In the genomic region with DNA sequence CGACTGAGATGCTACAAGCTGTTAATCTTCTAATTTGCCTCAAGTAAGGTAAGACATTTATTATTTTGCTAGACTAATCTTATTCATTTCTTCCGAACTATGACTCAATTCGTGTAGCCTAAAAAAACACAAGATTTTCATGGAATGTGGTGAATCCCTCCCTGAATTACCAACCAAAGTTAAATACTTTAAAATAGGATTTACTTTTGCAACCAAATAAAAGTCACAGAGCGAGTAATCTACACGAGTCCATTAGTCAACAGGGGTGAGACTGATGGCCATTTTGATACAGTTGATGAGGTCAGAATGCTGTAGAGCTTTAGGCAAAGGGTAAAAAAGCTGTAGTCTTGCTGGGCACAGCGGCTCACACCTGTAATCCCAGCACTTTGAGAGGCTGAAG, we compare ENCODE assay signal across 22 cellular contexts. TPM values are rescaled to one million over a fixed set of nuclear protein-coding genes. Genes with fewer than 3 reads are reported as not detected.
A peak's percentile ranks its signal among the peaks of the same experiment; 100 is the strongest.
DNase-seq lines count a peak whose midpoint lies in the region; ATAC-seq and TF ChIP-seq lines count a peak whose summit lies in the region.
"Had no signal": no experiment of that assay in that cellular context is flagged by ENCODE, and none has a peak within 500 bp of the region (broad histone marks: within the 10 kb centered on the region; RNA-seq: fewer than 3 reads in every experiment).

No MANE protein-coding gene starts in this region.

- H3K9me2 ChIP-seq in PC-3 (replicated peaks; ENCODE audit: low read length), result no peaks in the 10 kb centered on the region

- peaks cover 4% of the 10 kb centered on the region for H3K36me3 Mint-ChIP-seq in natural killer cell treated with Interleukin-12 subunit alpha and Interleukin-12 subunit beta and Interleukin-15 and Interleukin-18, amount 100 ng/mL, for 72 hours
- no peaks in the 10 kb centered on the region for H3K36me3 Mint-ChIP-seq in T-helper 2 cell treated with Interferon-gamma antibody and Interleukin-4, amounts not matched to agents 5 μg/mL and 100 μg/mL, for 36 hours (ENCODE audit: low read depth)
- H3K36me3 Mint-ChIP-seq in WTC11, result peaks cover 15% of the 10 kb centered on the region
- H3K36me3 Mint-ChIP-seq in CD4-positive, alpha-beta T cell (ENCODE audit: low read depth), result no peaks in the 10 kb centered on the region
- H3K36me3 Mint-ChIP-seq: CD4-positive, CD25-positive, alpha-beta regulatory T cell had no signal

- DNase-seq in HCEC 1CT, result peak; percentile 49
- peak; percentile 59 for DNase-seq in PC-3
- no peak for DNase-seq in natural killer cell treated with Interleukin-12 subunit alpha and Interleukin-12 subunit beta and Interleukin-15 and Interleukin-18, amount 100 ng/mL, for 72 hours (ENCODE audit: low spot score)
- DNase-seq in T-helper 2 cell treated with Interferon-gamma antibody and Interleukin-4, amounts not matched to agents 5 μg/mL and 100 μg/mL, for 36 hours (ENCODE audit: low spot score), result no peak
- no peak for DNase-seq in DMS53 treated with DMSO at 0.1 percent for 48 hours (lab: John Stamatoyannopoulos, UW; ENCODE audit: unreplicated experiment)
- no peak for DNase-seq in WTC11 (ENCODE audit: low spot score)
- no peak for DNase-seq in CD4-positive, alpha-beta T cell
- DNase-seq: CD4-positive, CD25-positive, alpha-beta regulatory T cell; COR-L47; DMS 273 treated with DMSO at 0.1 percent for 48 hours; Kasumi-1; NCI-H1092; NCI-H1436; NCI-H187 treated with DMSO at 0.1 percent for 48 hours; NCI-H2107; NCI-H510A treated with DMSO at 0.1 percent for 48 hours; NCI-H748 treated with DMSO at 0.1 percent for 48 hours; NK-92 treated with Interleukin-12 subunit alpha and Interleukin-12 subunit beta, amount 100 ng/mL, for 24 hours had no signal

- peaks cover 4% of the 10 kb centered on the region for H3K9me3 Mint-ChIP-seq in natural killer cell treated with Interleukin-12 subunit alpha and Interleukin-12 subunit beta and Interleukin-15 and Interleukin-18, amount 100 ng/mL, for 72 hours
- H3K9me3 Mint-ChIP-seq in T-helper 2 cell treated with Interferon-gamma antibody and Interleukin-4, amounts not matched to agents 5 μg/mL and 100 μg/mL, for 36 hours, result peaks cover 30% of the 10 kb centered on the region
- H3K9me3 Mint-ChIP-seq in WTC11, result peaks cover 26% of the 10 kb centered on the region
- peaks cover 8% of the 10 kb centered on the region for H3K9me3 Mint-ChIP-seq in CD4-positive, alpha-beta T cell

- H3F3A ChIP-seq in PC-3 (ENCODE audit: low read length, unreplicated experiment), result no peaks in the 10 kb centered on the region

- H3K27me3 ChIP-seq in BLaER1 (no peaks in the 10 kb centered on the region), PC-3 (ENCODE audit: low read length) (no peaks in the 10 kb centered on the region)
- no peaks in the 10 kb centered on the region for H3K27me3 ChIP-seq in CD4-positive, alpha-beta T cell (ENCODE audit: control insufficient read depth, insufficient read depth, low read length)

- peaks cover 44 to 59% of the 10 kb centered on the region in 2 donors for H3K4me1 Mint-ChIP-seq in natural killer cell treated with Interleukin-12 subunit alpha and Interleukin-12 subunit beta and Interleukin-15 and Interleukin-18, amount 100 ng/mL, for 72 hours (ENCODE audit: low read depth in 2 of 2)
- no peaks in the 10 kb centered on the region for H3K4me1 Mint-ChIP-seq in T-helper 2 cell treated with Interferon-gamma antibody and Interleukin-4, amounts not matched to agents 5 μg/mL and 100 μg/mL, for 36 hours (ENCODE audit: low read depth)
- peaks cover 10% of the 10 kb centered on the region for H3K4me1 Mint-ChIP-seq in WTC11
- H3K4me1 Mint-ChIP-seq in CD4-positive, alpha-beta T cell (ENCODE audit: low read depth), result no peaks in the 10 kb centered on the region
- H3K4me1 Mint-ChIP-seq: CD4-positive, CD25-positive, alpha-beta regulatory T cell had no signal

- no peak overlapping the region for H3K4me3 ChIP-seq in BLaER1
- no peak overlapping the region for H3K4me3 ChIP-seq in PC-3 (ENCODE audit: low read length)

- H3K27me3 Mint-ChIP-seq in natural killer cell treated with Interleukin-12 subunit alpha and Interleukin-12 subunit beta and Interleukin-15 and Interleukin-18, amount 100 ng/mL, for 72 hours, result no peaks in the 10 kb centered on the region
- no peaks in the 10 kb centered on the region for H3K27me3 Mint-ChIP-seq in T-helper 2 cell treated with Interferon-gamma antibody and Interleukin-4, amounts not matched to agents 5 μg/mL and 100 μg/mL, for 36 hours (ENCODE audit: low read depth)
- no peaks in the 10 kb centered on the region for H3K27me3 Mint-ChIP-seq in WTC11 (ENCODE audit: low read depth)
- no peaks in the 10 kb centered on the region for H3K27me3 Mint-ChIP-seq in CD4-positive, alpha-beta T cell
- H3K27me3 Mint-ChIP-seq: CD4-positive, CD25-positive, alpha-beta regulatory T cell had no signal

- H3K4me1 ChIP-seq in BLaER1, result peaks cover 35% of the 10 kb centered on the region
- H3K4me1 ChIP-seq in PC-3 (ENCODE audit: insufficient read depth, low read length), result peaks cover 37% of the 10 kb centered on the region

- H3K9ac ChIP-seq in BLaER1 (no peak overlapping the region), PC-3 (ENCODE audit: low read length) (no peak overlapping the region)

- no peaks in the 10 kb centered on the region for H3K79me2 ChIP-seq in PC-3 (ENCODE audit: low read length)

- H3K27ac Mint-ChIP-seq in natural killer cell treated with Interleukin-12 subunit alpha and Interleukin-12 subunit beta and Interleukin-15 and Interleukin-18, amount 100 ng/mL, for 72 hours, result peak overlapping the region; percentile 35 to 58
- H3K27ac Mint-ChIP-seq in T-helper 2 cell treated with Interferon-gamma antibody and Interleukin-4, amounts not matched to agents 5 μg/mL and 100 μg/mL, for 36 hours, result no peak overlapping the region
- no peak overlapping the region for H3K27ac Mint-ChIP-seq in WTC11
- no peak overlapping the region for H3K27ac Mint-ChIP-seq in CD4-positive, alpha-beta T cell

- BruUV-seq in PC-3 (replicated peaks; lab: Mats Ljungman, UMichigan), result no TSS peak

- peak overlapping the region; percentile 68 for H3K4me2 ChIP-seq in BLaER1
- H3K4me2 ChIP-seq in PC-3 (ENCODE audit: low read length), result peak overlapping the region; percentile 20; the same call in 1 of the 2 replicates

- CTCF ChIA-PET in PC-3 (lab: Charles Lee), result no interaction called here
- CTCF ChIA-PET in WTC11 (lab: Charles Lee), result no interaction called here
- CTCF ChIA-PET in CD4-positive, alpha-beta T cell (lab: Charles Lee), result no interaction called here

- H3K36me3 ChIP-seq in BLaER1 (no peaks in the 10 kb centered on the region), PC-3 (ENCODE audit: low read depth, low read length) (no peaks in the 10 kb centered on the region)

- H3K9me3 ChIP-seq in BLaER1 (peaks cover 23% of the 10 kb centered on the region), PC-3 (ENCODE audit: low read length) (no peaks in the 10 kb centered on the region)
- H3K9me3 ChIP-seq in CD4-positive, alpha-beta T cell (ENCODE audit: control insufficient read depth, low read length), result no peaks in the 10 kb centered on the region

- no peak overlapping the region; the same call in 1 of the 2 replicates for H3K27ac ChIP-seq in BLaER1
- H3K27ac ChIP-seq in PC-3 (ENCODE audit: low read length), result peak overlapping the region; percentile 62
- H3K27ac ChIP-seq in CD4-positive, alpha-beta T cell (ENCODE audit: low read depth, low read length), result no peak overlapping the region
- H3K27ac ChIP-seq: 22Rv1 had no signal

- ATAC-seq in PC-3 (peak; percentile 37; the same call in 1 of the 2 replicates), WTC11 (no peak)
- no peak for ATAC-seq in natural killer cell treated with Interleukin-12 subunit alpha and Interleukin-12 subunit beta and Interleukin-15 and Interleukin-18, amount 100 ng/mL, for 72 hours
- no peak for ATAC-seq in CD4-positive, alpha-beta T cell (ENCODE audit: poor library complexity)
- ATAC-seq: Panc1, SK-N-SH treated with all-trans-retinoic acid at 6 μM for 48 hours had no signal

- no peaks in the 10 kb centered on the region for H4K20me1 ChIP-seq in BLaER1
- no peaks in the 10 kb centered on the region for H4K20me1 ChIP-seq in PC-3 (ENCODE audit: low read length)

- POLR2A ChIA-PET in PC-3 (lab: Charles Lee; ENCODE audit: unreplicated experiment) (interaction anchor here (0.6 kb wide), 1 partner anchor 175 kb away, joined by 4 read pairs; no protein-coding TSS in a partner anchor), WTC11 (lab: Charles Lee) (no interaction called here)
- POLR2A ChIA-PET in CD4-positive, alpha-beta T cell (lab: Charles Lee), result no interaction called here

- intact Hi-C loops in PC-3 (cut with micrococcal nuclease), result no loop called here
- intact Hi-C loops in CD4-positive, alpha-beta T cell (cut with DNase I, micrococcal nuclease), result no loop called here

- peak overlapping the region; percentile 32; the same call in 1 of the 2 replicates for H2AFZ ChIP-seq in PC-3 (ENCODE audit: low read length)

- no peak overlapping the region for H3K4me3 Mint-ChIP-seq in natural killer cell treated with Interleukin-12 subunit alpha and Interleukin-12 subunit beta and Interleukin-15 and Interleukin-18, amount 100 ng/mL, for 72 hours
- H3K4me3 Mint-ChIP-seq in T-helper 2 cell treated with Interferon-gamma antibody and Interleukin-4, amounts not matched to agents 5 μg/mL and 100 μg/mL, for 36 hours, result no peak overlapping the region
- H3K4me3 Mint-ChIP-seq in WTC11, result no peak overlapping the region
- H3K4me3 Mint-ChIP-seq in CD4-positive, alpha-beta T cell, result no peak overlapping the region
- H3K4me3 Mint-ChIP-seq: CD4-positive, CD25-positive, alpha-beta regulatory T cell had no signal

- TF ChIP-seq CTCF in PC-3 (conservative IDR thresholded peaks at IDR 0.05; ENCODE audit: low read depth, low read length) (no peak), WTC11 (IDR thresholded peaks at IDR 0.05) (no peak)
- no peak for TF ChIP-seq CTCF in CD4-positive, alpha-beta T cell (IDR thresholded peaks at IDR 0.05)

RNA-seq across cellular contexts. Expression of a gene that starts 13.1 kb away (rescaled TPM):
- 11.7 TPM in 2 replicates for total RNA-seq in PC-3 (2014; rRNA removed)
- 1 to 10 TPM; 1.0 to 5.5 TPM for total RNA-seq in natural killer cell treated with Interleukin-12 subunit alpha and Interleukin-12 subunit beta and Interleukin-15 and Interleukin-18, amount 100 ng/mL, for 72 hours
- total RNA-seq in WTC11 (2021), result 28.1 to 33.3 TPM (median 29.3 TPM) in 3 replicates
- not detected for total RNA-seq in CD4-positive, alpha-beta T cell
- total RNA-seq: CD4-positive, CD25-positive, alpha-beta regulatory T cell had no signal

Comparison
In these comparisons a context has a peak if more than half of its experiments do, and no peak if none do; other contexts are left out.
1. DNase-seq: peak in HCEC 1CT (single experiment) and PC-3 (single experiment); none in natural killer cell treated with Interleukin-12 subunit alpha and Interleukin-12 subunit beta and Interleukin-15 and Interleukin-18, amount 100 ng/mL, for 72 hours (single experiment), T-helper 2 cell treated with Interferon-gamma antibody and Interleukin-4, amounts not matched to agents 5 μg/mL and 100 μg/mL, for 36 hours (single experiment), DMS53 treated with DMSO at 0.1 percent for 48 hours (single experiment), WTC11 (single experiment) and CD4-positive, alpha-beta T cell (0 of 10).
2. H3K27ac Mint-ChIP-seq: peak in natural killer cell treated with Interleukin-12 subunit alpha and Interleukin-12 subunit beta and Interleukin-15 and Interleukin-18, amount 100 ng/mL, for 72 hours (2 of 2); none in T-helper 2 cell treated with Interferon-gamma antibody and Interleukin-4, amounts not matched to agents 5 μg/mL and 100 μg/mL, for 36 hours (single experiment), WTC11 (single experiment) and CD4-positive, alpha-beta T cell (single experiment).